In the genomic region with DNA sequence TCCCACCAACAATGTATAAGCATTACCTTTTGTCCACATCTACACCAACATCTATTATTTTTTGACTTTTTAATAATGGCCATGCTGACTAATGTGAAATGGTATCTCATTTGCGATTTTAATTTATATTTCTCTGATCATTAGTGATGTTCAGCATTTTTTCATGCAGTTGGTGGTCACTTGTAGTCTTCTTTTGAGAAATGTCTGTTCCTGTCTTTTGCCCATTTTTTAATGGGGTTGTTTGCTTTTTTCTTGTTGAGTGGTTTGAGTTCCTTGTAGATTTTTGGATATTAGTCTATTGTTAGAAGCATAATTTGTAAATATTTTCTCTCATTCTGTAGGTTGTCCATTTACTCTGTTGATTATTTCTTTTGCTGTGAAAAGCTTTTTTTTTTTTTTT, we compare ENCODE assay signal across 25 cellular contexts.
"Had no signal": no experiment of that assay in that cellular context is flagged by ENCODE, and none has a peak within 500 bp of the region (broad histone marks: within the 10 kb centered on the region; RNA-seq: fewer than 3 reads in every experiment).

No MANE protein-coding gene starts in this region.

- DNase-seq: dermis blood vessel endothelial cell; effector memory CD4-positive, alpha-beta T cell; foreskin keratinocyte; glutamatergic neuron; mesenchymal stem cell; mucosa of descending colon; naive B cell; pancreas; sigmoid colon; spleen; stimulated activated CD4-positive, alpha-beta T cell treated with anti-CD3 and anti-CD28 coated beads, Interleukin-4, amount 100 ng/mL, for 4 hours; stimulated activated naive CD8-positive, alpha-beta T cell treated with anti-CD3 and anti-CD28 coated beads, Interleukin-15, Interleukin-2, amounts not matched to agents 100 U/mL and 50 U/mL, for 24 hours; substantia nigra; transverse colon; upper lobe of right lung had no signal

- H3K27me3 ChIP-seq: esophagus muscularis mucosa, foreskin keratinocyte, neutrophil, pancreas, sigmoid colon, spleen, transverse colon, upper lobe of right lung, vagina had no signal

- H3K4me3 ChIP-seq: coronary artery, esophagus muscularis mucosa, mucosa of descending colon, pancreas, sigmoid colon, skin epidermis, spleen, thoracic aorta, transverse colon, upper lobe of right lung, vagina had no signal

- H3K9me3 ChIP-seq: esophagus muscularis mucosa, mucosa of descending colon, neutrophil, pancreas, sigmoid colon, thoracic aorta, transverse colon, upper lobe of right lung, vagina had no signal

- FAIRE-seq: endothelial cell of umbilical vein, pancreas had no signal

- H3K27ac ChIP-seq: esophagus muscularis mucosa, foreskin keratinocyte, neutrophil, pancreas, sigmoid colon, skin epidermis, spleen, transverse colon, upper lobe of right lung, vagina had no signal

- H3K36me3 ChIP-seq: esophagus muscularis mucosa, neutrophil, pancreas, sigmoid colon, spleen, thoracic aorta, transverse colon, upper lobe of right lung, vagina had no signal

- ATAC-seq: foreskin keratinocyte; left lobe of liver; mucosa of descending colon; natural killer cell treated with Interleukin-12 subunit alpha and Interleukin-12 subunit beta and Interleukin-15 and Interleukin-18, amount 100 ng/mL, for 72 hours; pancreas; stimulated activated memory B cell treated with anti-CD40 and anti-IgM and Interleukin-4, amounts not matched to agents 10 μg/mL and 1 μg/mL and 100 μg/mL, for 72 hours; stimulated activated naive CD8-positive, alpha-beta T cell treated with anti-CD3 and anti-CD28 coated beads, Interleukin-15, Interleukin-2, amounts not matched to agents 100 U/mL and 50 U/mL, for 24 hours; upper lobe of right lung had no signal
